In the genomic region with DNA sequence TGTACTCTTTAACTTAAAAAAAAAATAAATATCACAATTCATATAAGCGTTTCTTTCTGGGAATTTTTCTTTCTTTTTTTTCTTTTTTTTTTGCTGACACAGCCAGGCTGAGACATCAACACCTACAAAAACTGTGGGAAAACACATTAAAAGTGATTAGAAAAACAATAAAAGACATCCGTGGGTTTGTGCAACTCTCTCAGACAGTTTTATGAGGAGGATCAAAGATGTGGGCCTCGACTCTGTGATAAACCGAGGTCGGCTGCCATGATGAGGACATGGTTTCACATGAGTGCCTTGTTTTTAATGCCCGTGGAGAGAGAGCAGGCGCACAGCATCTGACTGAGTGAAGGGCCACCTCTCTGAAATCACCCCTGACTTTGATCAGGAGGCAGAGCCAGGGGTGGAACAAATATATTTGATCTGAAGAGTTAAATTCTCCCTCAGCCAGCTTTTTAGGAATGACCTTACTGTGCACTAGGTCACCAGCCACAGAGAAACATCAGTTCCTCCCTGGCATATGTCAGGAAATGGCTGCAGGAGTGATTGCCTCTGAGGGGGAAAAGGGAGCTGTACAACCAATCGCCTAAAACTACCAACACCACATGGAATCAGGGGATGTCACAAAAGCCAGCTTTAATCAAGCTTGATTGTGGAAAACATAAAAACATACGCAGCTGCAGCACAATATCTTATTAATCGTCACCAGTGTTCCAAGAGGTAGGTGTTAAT, we compare ENCODE assay signal across 22 cellular contexts.
DNase-seq lines count a peak whose midpoint lies in the region; ATAC-seq and TF ChIP-seq lines count a peak whose summit lies in the region.
"Had no signal": no experiment of that assay in that cellular context is flagged by ENCODE, and none has a peak within 500 bp of the region (broad histone marks: within the 10 kb centered on the region; RNA-seq: fewer than 3 reads in every experiment).

No MANE protein-coding gene starts in this region.

- peak overlapping the region; percentile 56 for H3K27ac Mint-ChIP-seq in activated CD4-positive, alpha-beta T cell treated with anti-CD3 and anti-CD28 coated beads for 36 hours
- H3K27ac Mint-ChIP-seq in naive thymus-derived CD8-positive, alpha-beta T cell: peak overlapping the region; percentile 47 to 83 (median 72)
- H3K27ac Mint-ChIP-seq: activated B cell treated with CpG ODN at 0.5 μM for 24 hours; activated naive CD8-positive, alpha-beta T cell treated with anti-CD3 and anti-CD28 coated beads, Interleukin-2, amount 10 ng/mL, durations not matched to agents 7 days and 5 days; B cell had no signal

- H3K4me1 Mint-ChIP-seq in activated CD4-positive, alpha-beta T cell treated with anti-CD3 and anti-CD28 coated beads for 36 hours: peaks cover 87% of the 10 kb centered on the region
- peaks cover 46 to 95% (median 88%) of the 10 kb centered on the region in 4 donors for H3K4me1 Mint-ChIP-seq in naive thymus-derived CD8-positive, alpha-beta T cell

- H3K4me3 Mint-ChIP-seq in activated CD4-positive, alpha-beta T cell treated with anti-CD3 and anti-CD28 coated beads for 36 hours: peak overlapping the region; percentile 25
- peak overlapping the region in 7 of 10 donors; percentile 19 to 52 (median 46) for H3K4me3 Mint-ChIP-seq in naive thymus-derived CD8-positive, alpha-beta T cell
- H3K4me3 Mint-ChIP-seq: activated B cell treated with CpG ODN at 0.5 μM for 24 hours; activated naive CD8-positive, alpha-beta T cell treated with anti-CD3 and anti-CD28 coated beads, Interleukin-2, amount 10 ng/mL, durations not matched to agents 7 days and 5 days; B cell; natural killer cell treated with Interleukin-12 subunit alpha and Interleukin-12 subunit beta and Interleukin-15 and Interleukin-18, amount 100 ng/mL, for 72 hours; T-helper 1 cell treated with Interleukin-12 subunit alpha and Interleukin-12 subunit beta and Interleukin-4 antibody, amounts not matched to agents 30 μg/mL and 1 μg/mL, for 36 hours had no signal

- no peaks in the 10 kb centered on the region for H3K36me3 ChIP-seq in HEK293 (ENCODE audit: control insufficient read depth in 2 of 2, insufficient read depth in 1 of 2, low read length in 2 of 2)
- H3K36me3 ChIP-seq in colonic mucosa: no peaks in the 10 kb centered on the region
- no peaks in the 10 kb centered on the region for H3K36me3 ChIP-seq in BE2C
- H3K36me3 ChIP-seq: esophagus squamous epithelium had no signal

- DNase-seq in activated CD4-positive, alpha-beta T cell treated with anti-CD3 and anti-CD28 coated beads for 36 hours: no peak
- DNase-seq in activated CD4-positive, alpha-beta T cell treated with anti-CD3 and anti-CD28 coated beads, Interleukin-2, amount 50 U/mL, for 48 hours: no peak
- peak; percentile 67 for DNase-seq in dermis blood vessel endothelial cell
- no peak for DNase-seq in naive thymus-derived CD8-positive, alpha-beta T cell
- DNase-seq in T1000 (lab: John Stamatoyannopoulos, UW): no peak
- DNase-seq in colonic mucosa: no peak
- no peak for DNase-seq in BE2C
- DNase-seq: 8988T; activated B cell treated with CpG ODN at 0.5 μM for 24 hours; activated naive CD8-positive, alpha-beta T cell treated with anti-CD3 and anti-CD28 coated beads, Interleukin-2, amount 10 ng/mL, durations not matched to agents 7 days and 5 days; DMS153; esophagus squamous epithelium; HCEC 1CT; NCI-H1092; NCI-H526 treated with DMSO at 0.1 percent for 48 hours; PC-3; SIG-M5 had no signal

- POLR2A ChIA-PET in activated CD4-positive, alpha-beta T cell treated with anti-CD3 and anti-CD28 coated beads for 36 hours (lab: Charles Lee): no interaction called here
- POLR2A ChIA-PET in HEK293 (lab: Yijun Ruan, JAX): no interaction called here
- POLR2A ChIA-PET in naive thymus-derived CD8-positive, alpha-beta T cell (lab: Charles Lee): no interaction called here

- no peak overlapping the region for H3K4me3 ChIP-seq in HEK293 (ENCODE audit: low read depth, low read length)
- H3K4me3 ChIP-seq in colonic mucosa: no peak overlapping the region
- H3K4me3 ChIP-seq in BE2C (ENCODE audit: low read depth, low read length): no peak overlapping the region
- H3K4me3 ChIP-seq: esophagus squamous epithelium had no signal

- H3K9me3 ChIP-seq in HEK293 (ENCODE audit: control insufficient read depth, insufficient read depth, low read depth, low read length): no peaks in the 10 kb centered on the region
- no peaks in the 10 kb centered on the region for H3K9me3 ChIP-seq in colonic mucosa
- no peaks in the 10 kb centered on the region for H3K9me3 ChIP-seq in BE2C
- H3K9me3 ChIP-seq: esophagus squamous epithelium had no signal

- CTCF ChIA-PET in activated CD4-positive, alpha-beta T cell treated with anti-CD3 and anti-CD28 coated beads for 36 hours (lab: Charles Lee): interaction anchor here (0.7 to 1.0 kb wide), 3 partner anchors 12 to 214 kb away, joined by 3 read pairs; no protein-coding TSS in a partner anchor
- CTCF ChIA-PET in HEK293 (lab: Yijun Ruan, JAX): no interaction called here

- H3K27me3 ChIP-seq in colonic mucosa: no peaks in the 10 kb centered on the region
- no peaks in the 10 kb centered on the region for H3K27me3 ChIP-seq in BE2C
- H3K27me3 ChIP-seq: esophagus squamous epithelium had no signal

- intact Hi-C loops in activated CD4-positive, alpha-beta T cell treated with anti-CD3 and anti-CD28 coated beads for 36 hours (cut with DNase I, micrococcal nuclease): no loop called here
- intact Hi-C loops in colonic mucosa (cut with DNase I): no loop called here

- H3K9ac ChIP-seq in colonic mucosa (ENCODE audit: low read depth in 2 of 2, low read length in 2 of 2): no peak overlapping the region

- no peak for TF ChIP-seq CTCF in HEK293 (tag by site-specific recombination; IDR thresholded peaks at IDR 0.05)
- no peak for TF ChIP-seq CTCF in colonic mucosa (IDR thresholded peaks at IDR 0.05)
- no peak for TF ChIP-seq CTCF in BE2C (IDR thresholded peaks at IDR 0.05; ENCODE audit: low read depth, low read length)

- H3K36me3 Mint-ChIP-seq in activated CD4-positive, alpha-beta T cell treated with anti-CD3 and anti-CD28 coated beads for 36 hours (ENCODE audit: low read depth): peaks cover 51% of the 10 kb centered on the region
- H3K36me3 Mint-ChIP-seq in naive thymus-derived CD8-positive, alpha-beta T cell: peaks cover 5 to 49% (median 24%) of the 10 kb centered on the region in 3 donors

- peak; percentile 34 for ATAC-seq in activated CD4-positive, alpha-beta T cell treated with anti-CD3 and anti-CD28 coated beads for 36 hours
- ATAC-seq in naive thymus-derived CD8-positive, alpha-beta T cell: peak; percentile 45 to 64
- ATAC-seq: natural killer cell treated with Interleukin-12 subunit alpha and Interleukin-12 subunit beta and Interleukin-15 and Interleukin-18, amount 100 ng/mL, for 72 hours; PC-3 had no signal

- no peaks in the 10 kb centered on the region for H3K9me3 Mint-ChIP-seq in activated CD4-positive, alpha-beta T cell treated with anti-CD3 and anti-CD28 coated beads for 36 hours (ENCODE audit: low read depth)
- H3K9me3 Mint-ChIP-seq in naive thymus-derived CD8-positive, alpha-beta T cell: no peaks in the 10 kb centered on the region
- H3K9me3 Mint-ChIP-seq: activated B cell treated with CpG ODN at 0.5 μM for 24 hours; activated naive CD8-positive, alpha-beta T cell treated with anti-CD3 and anti-CD28 coated beads, Interleukin-2, amount 10 ng/mL, durations not matched to agents 7 days and 5 days; T-helper 1 cell treated with Interleukin-12 subunit alpha and Interleukin-12 subunit beta and Interleukin-4 antibody, amounts not matched to agents 30 μg/mL and 1 μg/mL, for 36 hours had no signal

- no peak overlapping the region for H3K27ac ChIP-seq in HEK293 (ENCODE audit: extremely low read depth, low read depth, low read length)
- H3K27ac ChIP-seq in colonic mucosa: no peak overlapping the region
- H3K27ac ChIP-seq: esophagus squamous epithelium, HL-60 had no signal

- H3K4me1 ChIP-seq in HEK293 (ENCODE audit: control insufficient read depth, insufficient read depth, low read length) (no peaks in the 10 kb centered on the region; the same call in 1 of the 2 replicates), colonic mucosa (no peaks in the 10 kb centered on the region), BE2C (peaks cover 22% of the 10 kb centered on the region)
- H3K4me1 ChIP-seq: esophagus squamous epithelium had no signal

- H3K27me3 Mint-ChIP-seq in activated CD4-positive, alpha-beta T cell treated with anti-CD3 and anti-CD28 coated beads for 36 hours: no peaks in the 10 kb centered on the region
- no peaks in the 10 kb centered on the region for H3K27me3 Mint-ChIP-seq in naive thymus-derived CD8-positive, alpha-beta T cell
- H3K27me3 Mint-ChIP-seq: activated B cell treated with CpG ODN at 0.5 μM for 24 hours; activated naive CD8-positive, alpha-beta T cell treated with anti-CD3 and anti-CD28 coated beads, Interleukin-2, amount 10 ng/mL, durations not matched to agents 7 days and 5 days; B cell; natural killer cell treated with Interleukin-12 subunit alpha and Interleukin-12 subunit beta and Interleukin-15 and Interleukin-18, amount 100 ng/mL, for 72 hours had no signal

TF ChIP-seq in HEK293, 187 proteins besides CTCF, POLR2A, EP300 and RAD21:
- TF ChIP-seq EGR2 (tag by site-specific recombination; IDR thresholded peaks at IDR 0.05; ENCODE audit: low read depth): peak; percentile 62; the same call in 1 of the 2 replicates
- 0 out of 2 replicates have a peak, but pooled peaks have one; percentile 12 for TF ChIP-seq FEZF1 (tag by site-specific recombination; IDR thresholded peaks at IDR 0.05)
- TF ChIP-seq SCRT1 (tag by site-specific recombination; IDR thresholded peaks at IDR 0.05; ENCODE audit: borderline replicate concordance): no peak
- peak; percentile 67 for TF ChIP-seq ZFHX2 (tag by site-specific recombination; conservative IDR thresholded peaks at IDR 0.05)
- TF ChIP-seq TCF7L2 (IDR thresholded peaks at IDR 0.05; ENCODE audit: borderline replicate concordance, low read depth, low read length): peak; percentile 76; the same call in 1 of the 2 replicates
- no peak for TF ChIP-seq ZNF391 (tag by site-specific recombination; IDR thresholded peaks at IDR 0.05; ENCODE audit: borderline replicate concordance, low read depth)
